ENCODE assay signal across 1 cellular context in genomic region chr2:12479042-12479601, GRCh38.
TF ChIP-seq lines count a peak whose summit lies in the region.

No MANE protein-coding gene starts in this region.

TF ChIP-seq in HepG2, 621 proteins besides CTCF, POLR2A, EP300 and RAD21 (continued from another document):
- TF ChIP-seq ZBTB33 (CRISPR knock-in tag; IDR thresholded peaks at IDR 0.05), result no peak
TF ChIP-seq in HepG2: peak in this region for 0.
